8 cellular contexts compared by ENCODE assay signal in the genomic region with DNA sequence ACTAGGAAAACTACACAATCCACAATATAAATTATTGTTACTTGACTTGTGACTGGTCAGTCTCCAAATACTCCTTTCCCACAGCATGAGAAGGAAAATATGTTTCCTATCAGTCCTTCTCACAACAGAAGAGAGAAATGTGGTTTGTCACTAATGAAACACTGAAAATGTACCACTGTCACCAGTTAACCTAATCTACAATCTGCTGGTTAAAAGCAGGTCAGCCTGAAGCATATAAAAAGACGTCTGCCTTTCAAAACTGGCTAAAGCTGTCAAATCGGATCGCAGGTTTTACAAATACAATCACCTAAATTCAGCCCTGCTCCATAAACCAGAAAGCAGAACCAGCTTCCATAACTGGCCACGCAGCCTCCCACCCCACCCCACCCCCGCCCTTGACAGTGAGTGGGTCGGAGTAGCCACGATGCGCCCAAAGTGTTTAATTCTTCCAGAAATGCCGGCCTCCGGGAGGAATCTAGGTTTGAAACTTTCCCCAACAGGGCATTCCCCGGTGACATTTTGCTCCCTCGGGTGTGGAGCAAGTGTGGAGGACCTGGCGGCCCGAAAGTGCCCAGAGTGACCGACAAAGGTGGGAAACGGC. TPM values are rescaled to one million over a fixed set of nuclear protein-coding genes. Genes with fewer than 3 reads are reported as not detected.
DNase-seq lines count a peak whose midpoint lies in the region; ATAC-seq and TF ChIP-seq lines count a peak whose summit lies in the region.

No MANE protein-coding gene starts in this region.

- H3K27me3 ChIP-seq in right atrium auricular region: no peaks in the 10 kb centered on the region

- H3K4me3 ChIP-seq in right atrium auricular region (peak overlapping the region; percentile 82 to 83), skeletal muscle cell (ENCODE audit: low read depth, low read length) (peak overlapping the region; percentile 96)

- peak overlapping the region; percentile 92 for H3K4me3 Mint-ChIP-seq in activated naive CD8-positive, alpha-beta T cell

- no peaks in the 10 kb centered on the region for H3K36me3 ChIP-seq in right atrium auricular region

- ATAC-seq in GM19397 (IDR thresholded peaks at IDR 0.05; ENCODE audit: unreplicated experiment): peak; percentile 14

- H3K27me3 Mint-ChIP-seq in activated naive CD8-positive, alpha-beta T cell: no peaks in the 10 kb centered on the region

- peaks cover 0 to 21% of the 10 kb centered on the region in 2 donors for H3K4me1 ChIP-seq in right atrium auricular region

- DNase-seq in AML-193 (lab: John Stamatoyannopoulos, UW): peak; percentile 16 to 35
- peak; percentile 80 for DNase-seq in KBM-7
- DNase-seq in right atrium auricular region (ENCODE audit: low spot score): no peak
- no peak for DNase-seq in skeletal muscle cell (ENCODE audit: low read depth)
- DNase-seq in stimulated activated CD4-positive, alpha-beta T cell treated with anti-CD3 and anti-CD28 coated beads, Interleukin-2, amount 100 ng/mL, for 24 hours: no peak
- DNase-seq in OCI-M2 (lab: John Stamatoyannopoulos, UW; ENCODE audit: unreplicated experiment): no peak

- no peak for TF ChIP-seq CTCF in right atrium auricular region (IDR thresholded peaks at IDR 0.05)

- peaks cover 41% of the 10 kb centered on the region for H3K4me1 Mint-ChIP-seq in activated naive CD8-positive, alpha-beta T cell (ENCODE audit: low read depth)

- in situ Hi-C loops in KBM-7 (cut with MboI; ENCODE audit: low pct_unique_long_range_greater_than_20kb, low sequenced_read_pairs): no loop called here

- peak overlapping the region; percentile 90 to 92 for H3K27ac ChIP-seq in right atrium auricular region

- H3K27ac Mint-ChIP-seq in activated naive CD8-positive, alpha-beta T cell: peak overlapping the region; percentile 80

- H3K9me3 Mint-ChIP-seq in activated naive CD8-positive, alpha-beta T cell (ENCODE audit: low read depth): no peaks in the 10 kb centered on the region

- peaks cover 2% of the 10 kb centered on the region for H3K36me3 Mint-ChIP-seq in activated naive CD8-positive, alpha-beta T cell

- H3K9me3 ChIP-seq in right atrium auricular region: no peaks in the 10 kb centered on the region

RNA-seq across cellular contexts. Expression of a gene that starts 0.7 kb away (rescaled TPM):
- total RNA-seq in right atrium auricular region: 100 to 1,000 TPM; 109 to 186 TPM

RNA-seq across cellular contexts. Expression of a gene that starts 26.0 kb away (rescaled TPM):
- total RNA-seq in right atrium auricular region: not detected

Comparison
In these comparisons a context has a peak if more than half of its experiments do, and no peak if none do; other contexts are left out.
1. DNase-seq: peak in AML-193 (2 of 2) and KBM-7 (single experiment); none in right atrium auricular region (single experiment), skeletal muscle cell (single experiment), stimulated activated CD4-positive, alpha-beta T cell treated with anti-CD3 and anti-CD28 coated beads, Interleukin-2, amount 100 ng/mL, for 24 hours (0 of 2) and OCI-M2 (single experiment).